ENCODE assay signal across 9 cellular contexts in genomic region chr14:92647499-92648279, GRCh38.
A peak's percentile ranks its signal among the peaks of the same experiment; 100 is the strongest.
DNase-seq lines count a peak whose midpoint lies in the region; ATAC-seq, FAIRE-seq and TF ChIP-seq lines count a peak whose summit lies in the region.
"Had no signal": no experiment of that assay in that cellular context is flagged by ENCODE, and none has a peak within 500 bp of the region (broad histone marks: within the 10 kb centered on the region; RNA-seq: fewer than 3 reads in every experiment).

No MANE protein-coding gene starts in this region.

- TF ChIP-seq CTCF in GM13976 (IDR thresholded peaks at IDR 0.05; ENCODE audit: borderline replicate concordance, control extremely low read depth, extremely low read depth, insufficient read depth, missing control alignments) (no peak), spleen (IDR thresholded peaks at IDR 0.05 in 8 of 11, conservative IDR thresholded peaks at IDR 0.05 in 3 of 11) (no peak), ovary (IDR thresholded peaks at IDR 0.05) (no peak)

- H3K27ac ChIP-seq in spleen: peak overlapping the region; percentile 53 to 96 (median 90)
- H3K27ac ChIP-seq in ovary: no peak overlapping the region

- intact Hi-C loops in spleen (cut with DNase I; ENCODE audit: low total_unique reads): no loop called here
- intact Hi-C loops in ovary (cut with DNase I): loop anchor here in 1 of 4 donors (10.0 kb wide), 1 partner anchor 1793 kb away; no protein-coding TSS in a partner anchor

- H3K36me3 ChIP-seq in spleen (peaks cover 0 to 61% (median 10%) of the 10 kb centered on the region in 6 donors), ovary (no peaks in the 10 kb centered on the region)

- TF ChIP-seq EP300 in ovary (IDR thresholded peaks at IDR 0.05): no peak

- H3K4me3 ChIP-seq in spleen: peak overlapping the region in 1 of 8 donors; percentile 32
- no peak overlapping the region for H3K4me3 ChIP-seq in ovary

- H3K4me1 ChIP-seq in spleen: peaks cover 21 to 90% (median 72%) of the 10 kb centered on the region in 6 donors
- H3K4me1 ChIP-seq in ovary (ENCODE audit: insufficient read depth): no peaks in the 10 kb centered on the region

- DNase-seq in GM13976 (ENCODE audit: low spot score) (peak; percentile 28), SIG-M5 treated with dmso at 0.1 percent for 504 hours (lab: John Stamatoyannopoulos, UW; ENCODE audit: unreplicated experiment) (peak; percentile 78), fibroblast of gingiva (ENCODE audit: low read depth) (peak; percentile 79), spleen (peak; percentile 76), RCC 7860 (ENCODE audit: low spot score) (no peak), NCI-H1694 (lab: John Stamatoyannopoulos, UW) (no peak), ovary (no peak)

- in situ Hi-C loops in GM13976 (cut with MboI; ENCODE audit: low sequenced_read_pairs, unreplicated experiment): no loop called here

- H3K9me3 ChIP-seq in spleen (peaks cover 0 to 10% (median 7%) of the 10 kb centered on the region in 8 donors), ovary (no peaks in the 10 kb centered on the region)

- H3K27me3 ChIP-seq in spleen (replicated peaks in 1 of 7) (no peaks in the 10 kb centered on the region), ovary (no peaks in the 10 kb centered on the region)

- no peak for FAIRE-seq in RCC 7860 (lab: Jason Lieb, UNC)
- FAIRE-seq: bronchial epithelial cell had no signal

- 36 to 69% (median 52%) methylated on average over 4 to 5 of the region's 5 CpGs for WGBS in spleen, 5 donors
- 75 to 81% (median 80%) methylated on average over 5 of the region's 5 CpGs for WGBS in ovary, 3 donors

- no peak for ATAC-seq in GM18907 (IDR thresholded peaks at IDR 0.05; ENCODE audit: unreplicated experiment)

- TF ChIP-seq POLR2A in spleen (IDR thresholded peaks at IDR 0.05) (no peak), ovary (IDR thresholded peaks at IDR 0.05) (no peak)

Comparison
In these comparisons a context has a peak if more than half of its experiments do, and no peak if none do; other contexts are left out.
1. DNase-seq: peak in GM13976 (single experiment), SIG-M5 treated with dmso at 0.1 percent for 504 hours (single experiment), fibroblast of gingiva (single experiment) and spleen (single experiment); none in RCC 7860 (single experiment), NCI-H1694 (single experiment) and ovary (0 of 5).
2. H3K27ac ChIP-seq: peak in spleen (8 of 8); none in ovary (0 of 2).